In genomic region chr17:28335959-28336871, GRCh38 we compare ENCODE assay signal across 1 cellular context.
TF ChIP-seq lines count a peak whose summit lies in the region.

No MANE protein-coding gene starts in this region.

TF ChIP-seq in HEK293, 187 proteins besides CTCF, POLR2A, EP300 and RAD21 (continued from another document and continues in another):
- 0 out of 2 replicates have a peak, but pooled peaks have one; percentile 13 for TF ChIP-seq ZNF639 (tag by site-specific recombination; IDR thresholded peaks at IDR 0.05)
- no peak for TF ChIP-seq ZNF510 (tag by site-specific recombination; IDR thresholded peaks at IDR 0.05; ENCODE audit: insufficient replicate concordance)
- no peak for TF ChIP-seq ZNF214 (tag by site-specific recombination; IDR thresholded peaks at IDR 0.05; ENCODE audit: borderline replicate concordance)
- TF ChIP-seq GLIS2 (tag by site-specific recombination; IDR thresholded peaks at IDR 0.05) = peak; percentile 63; the same call in 1 of the 2 replicates
- TF ChIP-seq ZBTB20 (tag by site-specific recombination; IDR thresholded peaks at IDR 0.05) = peak; percentile 68; the same call in 1 of the 2 replicates
- TF ChIP-seq ZNF837 (tag by site-specific recombination; IDR thresholded peaks at IDR 0.05) = 0 out of 2 replicates have a peak, but pooled peaks have one; percentile 35
- no peak for TF ChIP-seq ZNF423 (tag by site-specific recombination; IDR thresholded peaks at IDR 0.05)
- 0 out of 2 replicates have a peak, but pooled peaks have one; percentile 19 for TF ChIP-seq ZNF133 (tag by site-specific recombination; IDR thresholded peaks at IDR 0.05)
- no peak for TF ChIP-seq ZNF555 (tag by site-specific recombination; conservative IDR thresholded peaks at IDR 0.05)
- peak; percentile 84 for TF ChIP-seq ZNF660 (tag by site-specific recombination; IDR thresholded peaks at IDR 0.05)
- TF ChIP-seq ZNF544 (tag by site-specific recombination; IDR thresholded peaks at IDR 0.05) = no peak
- TF ChIP-seq INSM2 (tag by site-specific recombination; IDR thresholded peaks at IDR 0.05) = peak; percentile 43; the same call in 1 of the 2 replicates
- no peak for TF ChIP-seq ZNF513 (tag by site-specific recombination; IDR thresholded peaks at IDR 0.05)
- TF ChIP-seq ZSCAN4 (tag by site-specific recombination; IDR thresholded peaks at IDR 0.05) = no peak
- no peak for TF ChIP-seq SALL2 (tag by site-specific recombination; IDR thresholded peaks at IDR 0.05; ENCODE audit: borderline replicate concordance)
- no peak for TF ChIP-seq ZNF292 (tag by site-specific recombination; IDR thresholded peaks at IDR 0.05; ENCODE audit: borderline replicate concordance, low read depth)
- TF ChIP-seq ZNF580 (tag by site-specific recombination; IDR thresholded peaks at IDR 0.05) = no peak
- peak; percentile 36; the same call in 1 of the 2 replicates for TF ChIP-seq ZBTB8A (tag by site-specific recombination; IDR thresholded peaks at IDR 0.05)
- TF ChIP-seq ZNF610 (tag by site-specific recombination; IDR thresholded peaks at IDR 0.05; ENCODE audit: borderline replicate concordance) = no peak
- no peak for TF ChIP-seq ZNF274 (IDR thresholded peaks at IDR 0.05; ENCODE audit: low read length)
- TF ChIP-seq ZNF274 (tag by site-specific recombination; IDR thresholded peaks at IDR 0.05; ENCODE audit: borderline replicate concordance) = no peak
- TF ChIP-seq ZNF530 (tag by site-specific recombination; IDR thresholded peaks at IDR 0.05; ENCODE audit: low read depth) = no peak
- 0 out of 2 replicates have a peak, but pooled peaks have one; percentile 19 for TF ChIP-seq MZF1 (tag by site-specific recombination; IDR thresholded peaks at IDR 0.05; ENCODE audit: borderline replicate concordance)
- peak; percentile 57; the same call in 1 of the 2 replicates for TF ChIP-seq ZNF24 (tag by site-specific recombination; IDR thresholded peaks at IDR 0.05)
- TF ChIP-seq MYNN (tag by site-specific recombination; IDR thresholded peaks at IDR 0.05; ENCODE audit: borderline replicate concordance) = peak; percentile 36; the same call in 1 of the 2 replicates
- no peak for TF ChIP-seq ZNF16 (tag by site-specific recombination; IDR thresholded peaks at IDR 0.05; ENCODE audit: low read depth)
- TF ChIP-seq SP2 (tag by site-specific recombination; IDR thresholded peaks at IDR 0.05) = peak; percentile 68
- no peak for TF ChIP-seq ZNF362 (tag by site-specific recombination; IDR thresholded peaks at IDR 0.05)
- TF ChIP-seq KLF17 (tag by site-specific recombination; IDR thresholded peaks at IDR 0.05) = peak; percentile 88
- TF ChIP-seq ZNF132 (tag by site-specific recombination; IDR thresholded peaks at IDR 0.05; ENCODE audit: borderline replicate concordance) = no peak
- peak; percentile 51 for TF ChIP-seq ZNF76 (tag by site-specific recombination; IDR thresholded peaks at IDR 0.05; ENCODE audit: borderline replicate concordance, low read depth)
- no peak for TF ChIP-seq ZFP69B (tag by site-specific recombination; IDR thresholded peaks at IDR 0.05)
- peak; percentile 87 for TF ChIP-seq ZNF600 (tag by site-specific recombination; IDR thresholded peaks at IDR 0.05)
- TF ChIP-seq ZFP41 (tag by site-specific recombination; IDR thresholded peaks at IDR 0.05; ENCODE audit: borderline replicate concordance) = no peak
- 0 out of 2 replicates have a peak, but pooled peaks have one; percentile 43 for TF ChIP-seq ZNF501 (tag by site-specific recombination; IDR thresholded peaks at IDR 0.05)
- TF ChIP-seq SP7 (tag by site-specific recombination; IDR thresholded peaks at IDR 0.05) = peak; percentile 63; the same call in 1 of the 2 replicates
- no peak for TF ChIP-seq ELK4 (IDR thresholded peaks at IDR 0.05; ENCODE audit: borderline replicate concordance, low read depth, low read length)
- TF ChIP-seq ZNF692 (tag by site-specific recombination; IDR thresholded peaks at IDR 0.05) = no peak
- TF ChIP-seq REPIN1 (tag by site-specific recombination; IDR thresholded peaks at IDR 0.05; ENCODE audit: low read depth) = no peak
- TF ChIP-seq ZNF596 (tag by site-specific recombination; IDR thresholded peaks at IDR 0.05) = no peak
- no peak; the same call in 1 of the 2 replicates for TF ChIP-seq BCL11A (tag by site-specific recombination; IDR thresholded peaks at IDR 0.05; ENCODE audit: low read depth)
- TF ChIP-seq ZNF324 (tag by site-specific recombination; IDR thresholded peaks at IDR 0.05) = 0 out of 2 replicates have a peak, but pooled peaks have one; percentile 15
- peak; percentile 88 for TF ChIP-seq PRDM1 (tag by site-specific recombination; IDR thresholded peaks at IDR 0.05)
- TF ChIP-seq ZNF211 (tag by site-specific recombination; IDR thresholded peaks at IDR 0.05; ENCODE audit: low read depth) = no peak
- 0 out of 2 replicates have a peak, but pooled peaks have one; percentile 32 for TF ChIP-seq ZNF157 (tag by site-specific recombination; IDR thresholded peaks at IDR 0.05)
- peak; percentile 95 for TF ChIP-seq KLF1 (tag by site-specific recombination; IDR thresholded peaks at IDR 0.05)
- peak; percentile 20; the same call in 1 of the 2 replicates for TF ChIP-seq ZNF561 (tag by site-specific recombination; IDR thresholded peaks at IDR 0.05; ENCODE audit: borderline replicate concordance)
- TF ChIP-seq GLIS1 (tag by site-specific recombination; IDR thresholded peaks at IDR 0.05) = peak; percentile 81
- 0 out of 2 replicates have a peak, but pooled peaks have one; percentile 50 for TF ChIP-seq ZNF146 (tag by site-specific recombination; IDR thresholded peaks at IDR 0.05)
- TF ChIP-seq ZNF175 (tag by site-specific recombination; IDR thresholded peaks at IDR 0.05) = no peak
- TF ChIP-seq PBX3 (CRISPR knock-in tag; IDR thresholded peaks at IDR 0.05) = no peak
- peak; percentile 23; the same call in 1 of the 2 replicates for TF ChIP-seq ZNF558 (tag by site-specific recombination; IDR thresholded peaks at IDR 0.05)
- TF ChIP-seq SCRT1 (tag by site-specific recombination; IDR thresholded peaks at IDR 0.05; ENCODE audit: borderline replicate concordance) = no peak
- TF ChIP-seq ZFHX2 (tag by site-specific recombination; conservative IDR thresholded peaks at IDR 0.05) = peak; percentile 91
- peak; percentile 75 for TF ChIP-seq SCRT2 (tag by site-specific recombination; IDR thresholded peaks at IDR 0.05)
- no peak for TF ChIP-seq FEZF1 (tag by site-specific recombination; IDR thresholded peaks at IDR 0.05)
- no peak; the same call in 1 of the 2 replicates for TF ChIP-seq ZNF184 (tag by site-specific recombination; IDR thresholded peaks at IDR 0.05)
- no peak for TF ChIP-seq ZNF112 (tag by site-specific recombination; IDR thresholded peaks at IDR 0.05)
- peak; percentile 26; the same call in 1 of the 2 replicates for TF ChIP-seq ZFP37 (tag by site-specific recombination; IDR thresholded peaks at IDR 0.05)
- peak; percentile 39; the same call in 1 of the 2 replicates for TF ChIP-seq ZIC2 (tag by site-specific recombination; IDR thresholded peaks at IDR 0.05)
